ENCODE assay signal across 10 cellular contexts in the genomic region with DNA sequence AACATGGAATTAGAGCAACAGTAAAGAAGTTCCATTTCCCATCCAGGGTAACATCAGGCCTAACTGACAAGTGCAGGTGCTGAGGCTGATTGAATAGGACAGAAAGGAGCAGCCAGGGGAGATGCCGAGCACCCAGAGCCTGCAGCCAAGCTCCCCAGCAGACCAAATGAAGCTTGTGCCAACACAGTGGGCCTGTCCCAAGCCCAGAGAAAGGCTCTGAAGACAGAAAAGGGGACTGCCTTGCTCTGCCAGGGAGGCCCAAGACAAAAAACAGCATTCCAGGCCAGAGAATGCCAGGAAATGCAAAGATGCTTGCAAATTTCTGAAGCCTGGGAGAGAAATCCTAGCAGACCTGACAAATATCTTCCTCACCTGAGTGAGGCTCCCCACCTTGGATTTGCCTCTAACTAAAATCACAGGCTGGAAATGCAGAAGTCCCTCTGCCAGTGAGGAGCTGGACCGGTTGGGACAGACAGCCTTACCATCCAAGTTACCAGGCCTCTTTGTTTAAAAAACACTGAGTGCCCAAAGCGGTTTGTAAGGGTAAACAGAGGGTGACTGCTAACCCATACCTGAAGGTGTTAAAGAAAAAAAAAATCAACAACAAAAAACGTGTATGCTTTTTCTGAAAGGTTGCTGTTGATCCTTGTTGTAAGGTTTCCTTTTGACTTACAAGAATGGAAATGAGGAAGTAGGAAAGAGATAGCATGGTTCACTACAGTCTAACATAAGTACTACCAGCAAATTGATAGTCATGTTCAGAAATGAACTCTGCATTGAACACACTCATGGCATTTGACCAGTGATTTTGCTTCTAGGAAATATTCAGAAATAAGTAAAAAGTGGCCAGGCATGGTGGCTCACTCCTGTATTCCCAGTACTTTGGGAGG. TPM values are rescaled to one million over a fixed set of nuclear protein-coding genes. Genes with fewer than 3 reads are reported as not detected.
DNase-seq lines count a peak whose midpoint lies in the region; ATAC-seq and TF ChIP-seq lines count a peak whose summit lies in the region.
"Had no signal": no experiment of that assay in that cellular context is flagged by ENCODE, and none has a peak within 500 bp of the region (broad histone marks: within the 10 kb centered on the region; RNA-seq: fewer than 3 reads in every experiment).

No MANE protein-coding gene starts in this region.

- no peak overlapping the region for H3K9ac ChIP-seq in endodermal cell (ENCODE audit: extremely low read depth, low read length, poor library complexity, severe bottlenecking)

- no peak for TF ChIP-seq EP300 in esophagus muscularis mucosa (IDR thresholded peaks at IDR 0.05)

- H3K9me3 ChIP-seq in endodermal cell (ENCODE audit: control insufficient read depth, low read length) = no peaks in the 10 kb centered on the region
- no peaks in the 10 kb centered on the region for H3K9me3 ChIP-seq in esophagus muscularis mucosa
- H3K9me3 ChIP-seq: gastrocnemius medialis had no signal

- no peaks in the 10 kb centered on the region for H3K36me3 Mint-ChIP-seq in endodermal cell (ENCODE audit: low read depth)

- no peaks in the 10 kb centered on the region for H3K9me3 Mint-ChIP-seq in endodermal cell

- TF ChIP-seq CTCF in endodermal cell (conservative IDR thresholded peaks at IDR 0.05) = no peak
- TF ChIP-seq CTCF in coronary artery (IDR thresholded peaks at IDR 0.05) = no peak
- TF ChIP-seq CTCF in esophagus muscularis mucosa (IDR thresholded peaks at IDR 0.05) = no peak

- peak; percentile 82 for ATAC-seq in GM18508 (IDR thresholded peaks at IDR 0.05; ENCODE audit: insufficient read depth, unreplicated experiment)
- ATAC-seq in GM21717 (IDR thresholded peaks at IDR 0.05; ENCODE audit: unreplicated experiment) = peak; percentile 91
- ATAC-seq in HG03469 (IDR thresholded peaks at IDR 0.05; ENCODE audit: unreplicated experiment) = peak; percentile 82
- ATAC-seq: gastrocnemius medialis had no signal

- H3K36me3 ChIP-seq in endodermal cell (ENCODE audit: control insufficient read depth, insufficient read depth, low read length) = no peaks in the 10 kb centered on the region
- H3K36me3 ChIP-seq in esophagus muscularis mucosa = no peaks in the 10 kb centered on the region
- H3K36me3 ChIP-seq: gastrocnemius medialis had no signal

- H3K4me3 ChIP-seq in endodermal cell (ENCODE audit: low read length) (no peak overlapping the region), coronary artery (no peak overlapping the region), esophagus muscularis mucosa (no peak overlapping the region)
- H3K4me3 ChIP-seq: gastrocnemius medialis had no signal

- no peaks in the 10 kb centered on the region for H3K27me3 Mint-ChIP-seq in endodermal cell (ENCODE audit: insufficient read depth)

- no peaks in the 10 kb centered on the region for H3K27me3 ChIP-seq in endodermal cell (ENCODE audit: control insufficient read depth, insufficient read depth, low read length, poor library complexity, severe bottlenecking)
- H3K27me3 ChIP-seq in esophagus muscularis mucosa = no peaks in the 10 kb centered on the region
- H3K27me3 ChIP-seq: gastrocnemius medialis had no signal

- intact Hi-C loops in esophagus muscularis mucosa (cut with DNase I) = no loop called here

- 66 to 67% methylated on average over 3 to 4 of the region's 4 CpGs for WGBS in endodermal cell (ENCODE audit: insufficient coverage in 1 of 2, insufficient read length in 1 of 2), 2 experiments
- 75% methylated on average over 4 of the region's 4 CpGs for WGBS in esophagus muscularis mucosa

- no peak overlapping the region for H3K4me3 Mint-ChIP-seq in endodermal cell

- DNase-seq in endodermal cell (peak; percentile 81), NCI-H2107 (lab: John Stamatoyannopoulos, UW) (no peak), coronary artery (ENCODE audit: low spot score) (no peak), glomerular visceral epithelial cell (ENCODE audit: extremely low spot score) (no peak), esophagus muscularis mucosa (ENCODE audit: extremely low spot score) (no peak)
- DNase-seq: gastrocnemius medialis, NCI-H1417 had no signal

- H3K4me1 Mint-ChIP-seq in endodermal cell = peaks cover 28% of the 10 kb centered on the region

- H3K27ac Mint-ChIP-seq in endodermal cell = peak overlapping the region; percentile 78

- TF ChIP-seq POLR2A in esophagus muscularis mucosa (IDR thresholded peaks at IDR 0.05; ENCODE audit: low read depth) = no peak

- H3K4me1 ChIP-seq in endodermal cell (ENCODE audit: control insufficient read depth, insufficient read depth, low read length) = no peaks in the 10 kb centered on the region
- no peaks in the 10 kb centered on the region for H3K4me1 ChIP-seq in esophagus muscularis mucosa
- H3K4me1 ChIP-seq: gastrocnemius medialis had no signal

- no peak overlapping the region for H3K27ac ChIP-seq in endodermal cell (ENCODE audit: low read depth, low read length)
- no peak overlapping the region for H3K27ac ChIP-seq in coronary artery
- H3K27ac ChIP-seq in esophagus muscularis mucosa (replicated peaks in 1 of 4) = no peak overlapping the region
- H3K27ac ChIP-seq: gastrocnemius medialis had no signal

RNA-seq across cellular contexts. Expression of gene HMGB1, which starts 11.9 kb away (rescaled TPM):
- total RNA-seq in endodermal cell = 100 to 1,000 TPM; 545 to 557 TPM
- 908 TPM for polyA plus RNA-seq in endodermal cell (2013, experiment 1 of 2)
- 923 TPM for polyA plus RNA-seq in endodermal cell (2013, experiment 2 of 2)
- 100 to 1,000 TPM; 169 to 229 (median 218) TPM for total RNA-seq in esophagus muscularis mucosa

RNA-seq across cellular contexts. Expression of gene UBE2L5, which starts 55.3 kb away (rescaled TPM):
- total RNA-seq in endodermal cell = not detected
- polyA plus RNA-seq in endodermal cell (2013, experiment 1 of 2) = not detected
- polyA plus RNA-seq in endodermal cell (2013, experiment 2 of 2) = not detected
- total RNA-seq in esophagus muscularis mucosa = under 1 TPM in 1 of 4 donors, not detected in 3; 0.39 TPM
- total RNA-seq: gastrocnemius medialis had no signal
